In the genomic region with DNA sequence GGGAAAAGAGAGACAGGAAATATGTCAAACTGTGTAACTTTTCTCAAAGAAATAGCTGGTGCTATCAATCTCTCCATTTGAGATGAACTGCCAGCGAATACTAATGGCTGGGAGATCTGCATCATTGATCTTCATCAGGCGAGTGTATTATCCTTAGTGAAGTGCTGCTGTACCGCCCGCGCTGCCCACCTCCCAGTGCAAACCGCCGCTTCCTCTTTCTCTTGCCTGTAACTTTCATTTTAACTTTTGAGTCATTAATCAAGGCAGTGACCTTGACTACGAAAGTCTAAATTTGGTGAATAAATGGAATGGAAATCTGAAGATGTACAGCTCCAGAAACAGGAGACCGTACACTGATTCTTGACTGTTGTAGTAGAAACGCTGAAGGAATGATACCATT, we compare ENCODE assay signal across 11 cellular contexts.
A peak's percentile ranks its signal among the peaks of the same experiment; 100 is the strongest.
DNase-seq lines count a peak whose midpoint lies in the region; ATAC-seq and TF ChIP-seq lines count a peak whose summit lies in the region.
"Had no signal": no experiment of that assay in that cellular context is flagged by ENCODE, and none has a peak within 500 bp of the region (broad histone marks: within the 10 kb centered on the region; RNA-seq: fewer than 3 reads in every experiment).

No MANE protein-coding gene starts in this region.

- peaks cover 11% of the 10 kb centered on the region for H3K4me1 Mint-ChIP-seq in nephron progenitor cell
- H3K4me1 Mint-ChIP-seq in T-helper 2 cell treated with Interferon-gamma antibody and Interleukin-4, amounts not matched to agents 5 μg/mL and 100 μg/mL, for 36 hours (ENCODE audit: low read depth) = no peaks in the 10 kb centered on the region

- H3K27ac Mint-ChIP-seq in nephron progenitor cell = no peak overlapping the region
- H3K27ac Mint-ChIP-seq in T-helper 2 cell treated with Interferon-gamma antibody and Interleukin-4, amounts not matched to agents 5 μg/mL and 100 μg/mL, for 36 hours = no peak overlapping the region

- H3K36me3 Mint-ChIP-seq in nephron progenitor cell (ENCODE audit: low read depth) = no peaks in the 10 kb centered on the region
- no peaks in the 10 kb centered on the region for H3K36me3 Mint-ChIP-seq in T-helper 2 cell treated with Interferon-gamma antibody and Interleukin-4, amounts not matched to agents 5 μg/mL and 100 μg/mL, for 36 hours (ENCODE audit: low read depth)

- H3K27me3 Mint-ChIP-seq in nephron progenitor cell (ENCODE audit: low read depth, poor library complexity) = peaks cover 6% of the 10 kb centered on the region
- H3K27me3 Mint-ChIP-seq in T-helper 2 cell treated with Interferon-gamma antibody and Interleukin-4, amounts not matched to agents 5 μg/mL and 100 μg/mL, for 36 hours (ENCODE audit: low read depth) = no peaks in the 10 kb centered on the region

- peak; percentile 51 to 63 for DNase-seq in Kasumi-1 (lab: John Stamatoyannopoulos, UW)
- DNase-seq in nephron progenitor cell = peak; percentile 3
- DNase-seq in OCI-M2 (lab: John Stamatoyannopoulos, UW; ENCODE audit: unreplicated experiment) = no peak
- no peak for DNase-seq in T-helper 2 cell treated with Interferon-gamma antibody and Interleukin-4, amounts not matched to agents 5 μg/mL and 100 μg/mL, for 36 hours (ENCODE audit: low spot score)
- no peak for DNase-seq in NCI-H1105 (lab: John Stamatoyannopoulos, UW)
- DNase-seq in stimulated activated CD4-positive, alpha-beta T cell treated with anti-CD3 and anti-CD28 coated beads, Interleukin-4, amount 100 ng/mL, for 24 hours = no peak
- DNase-seq: activated T-cell treated with anti-CD3 and anti-CD28 coated beads, Interleukin-2, amount 50 U/mL, for 48 hours; colonic mucosa; NCI-H2081 treated with DMSO at 0.1 percent for 48 hours had no signal

- H3K9me3 Mint-ChIP-seq in nephron progenitor cell = peaks cover 9% of the 10 kb centered on the region
- H3K9me3 Mint-ChIP-seq in T-helper 2 cell treated with Interferon-gamma antibody and Interleukin-4, amounts not matched to agents 5 μg/mL and 100 μg/mL, for 36 hours = no peaks in the 10 kb centered on the region

- H3K4me3 Mint-ChIP-seq in nephron progenitor cell = no peak overlapping the region
- H3K4me3 Mint-ChIP-seq in T-helper 2 cell treated with Interferon-gamma antibody and Interleukin-4, amounts not matched to agents 5 μg/mL and 100 μg/mL, for 36 hours = no peak overlapping the region

- peak; percentile 77 for ATAC-seq in GM19023 (IDR thresholded peaks at IDR 0.05; ENCODE audit: unreplicated experiment)
- peak; percentile 98 for ATAC-seq in HG02759 (IDR thresholded peaks at IDR 0.05; ENCODE audit: unreplicated experiment)

- TF ChIP-seq CTCF in nephron progenitor cell (IDR thresholded peaks at IDR 0.05) = no peak

Comparison
In these comparisons a context has a peak if more than half of its experiments do, and no peak if none do; other contexts are left out.
1. DNase-seq: peak in Kasumi-1 (2 of 2) and nephron progenitor cell (single experiment); none in OCI-M2 (single experiment), T-helper 2 cell treated with Interferon-gamma antibody and Interleukin-4, amounts not matched to agents 5 μg/mL and 100 μg/mL, for 36 hours (single experiment), NCI-H1105 (single experiment) and stimulated activated CD4-positive, alpha-beta T cell treated with anti-CD3 and anti-CD28 coated beads, Interleukin-4, amount 100 ng/mL, for 24 hours (single experiment).